ENCODE assay signal across 8 cellular contexts in genomic region chr21:36320421-36321324, GRCh38. TPM values are rescaled to one million over a fixed set of nuclear protein-coding genes. Genes with fewer than 3 reads are reported as not detected.
DNase-seq lines count a peak whose midpoint lies in the region; ATAC-seq and TF ChIP-seq lines count a peak whose summit lies in the region.

No MANE protein-coding gene starts in this region.

- peak overlapping the region; percentile 97 for H3K4me3 Mint-ChIP-seq in T-helper 2 cell treated with Interferon-gamma antibody and Interleukin-4, amounts not matched to agents 5 μg/mL and 100 μg/mL, for 36 hours
- H3K4me3 Mint-ChIP-seq in stimulated activated naive CD8-positive, alpha-beta T cell treated with anti-CD3 and anti-CD28 coated beads, Interleukin-15, Interleukin-2, amounts not matched to agents 100 ng/mL and 50 ng/mL, for 24 hours: peak overlapping the region; percentile 99

- peak overlapping the region; percentile 96 for H3K27ac Mint-ChIP-seq in T-helper 2 cell treated with Interferon-gamma antibody and Interleukin-4, amounts not matched to agents 5 μg/mL and 100 μg/mL, for 36 hours
- peak overlapping the region; percentile 97 for H3K27ac Mint-ChIP-seq in stimulated activated naive CD8-positive, alpha-beta T cell treated with anti-CD3 and anti-CD28 coated beads, Interleukin-15, Interleukin-2, amounts not matched to agents 100 ng/mL and 50 ng/mL, for 24 hours

- H3K9me3 Mint-ChIP-seq in T-helper 2 cell treated with Interferon-gamma antibody and Interleukin-4, amounts not matched to agents 5 μg/mL and 100 μg/mL, for 36 hours: no peaks in the 10 kb centered on the region
- no peaks in the 10 kb centered on the region for H3K9me3 Mint-ChIP-seq in stimulated activated naive CD8-positive, alpha-beta T cell treated with anti-CD3 and anti-CD28 coated beads, Interleukin-15, Interleukin-2, amounts not matched to agents 100 ng/mL and 50 ng/mL, for 24 hours

- H3K36me3 Mint-ChIP-seq in T-helper 2 cell treated with Interferon-gamma antibody and Interleukin-4, amounts not matched to agents 5 μg/mL and 100 μg/mL, for 36 hours (ENCODE audit: low read depth): peaks cover 32% of the 10 kb centered on the region
- H3K36me3 Mint-ChIP-seq in stimulated activated naive CD8-positive, alpha-beta T cell treated with anti-CD3 and anti-CD28 coated beads, Interleukin-15, Interleukin-2, amounts not matched to agents 100 ng/mL and 50 ng/mL, for 24 hours (ENCODE audit: low read depth): peaks cover 32% of the 10 kb centered on the region

- no peak for TF ChIP-seq POLR2A in NB4 (IDR thresholded peaks at IDR 0.05; ENCODE audit: extremely low read depth, insufficient read length)

- H3K36me3 ChIP-seq in effector memory CD4-positive, alpha-beta T cell (ENCODE audit: control insufficient read depth, insufficient read depth, low read length): peaks cover 16% of the 10 kb centered on the region
- H3K36me3 ChIP-seq in lung (ENCODE audit: control insufficient read depth in 2 of 2, insufficient read depth in 2 of 2, low read length in 2 of 2): peaks cover 0 to 2% of the 10 kb centered on the region in 2 donors

- 1% methylated on average over 59 to 62 of the region's 62 CpGs for WGBS in lung, 2 donors

- peaks cover 24% of the 10 kb centered on the region for H3K4me1 Mint-ChIP-seq in T-helper 2 cell treated with Interferon-gamma antibody and Interleukin-4, amounts not matched to agents 5 μg/mL and 100 μg/mL, for 36 hours (ENCODE audit: low read depth)
- peaks cover 48% of the 10 kb centered on the region for H3K4me1 Mint-ChIP-seq in stimulated activated naive CD8-positive, alpha-beta T cell treated with anti-CD3 and anti-CD28 coated beads, Interleukin-15, Interleukin-2, amounts not matched to agents 100 ng/mL and 50 ng/mL, for 24 hours (ENCODE audit: low read depth)

- H3K27me3 Mint-ChIP-seq in T-helper 2 cell treated with Interferon-gamma antibody and Interleukin-4, amounts not matched to agents 5 μg/mL and 100 μg/mL, for 36 hours (ENCODE audit: low read depth): no peaks in the 10 kb centered on the region
- H3K27me3 Mint-ChIP-seq in stimulated activated naive CD8-positive, alpha-beta T cell treated with anti-CD3 and anti-CD28 coated beads, Interleukin-15, Interleukin-2, amounts not matched to agents 100 ng/mL and 50 ng/mL, for 24 hours: no peaks in the 10 kb centered on the region

- H3K4me3 ChIP-seq in GM08714 (ENCODE audit: low read length): peak overlapping the region; percentile 74
- H3K4me3 ChIP-seq in NB4 (ENCODE audit: low read depth, low read length): peak overlapping the region; percentile 89
- peak overlapping the region; percentile 91 for H3K4me3 ChIP-seq in effector memory CD4-positive, alpha-beta T cell (ENCODE audit: insufficient read depth, low read depth, low read length, poor library complexity, severe bottlenecking)
- H3K4me3 ChIP-seq in lung: peak overlapping the region; percentile 70

- peak overlapping the region; percentile 93 for H3K27ac ChIP-seq in effector memory CD4-positive, alpha-beta T cell (ENCODE audit: insufficient read depth, low read length, poor library complexity, severe bottlenecking)
- peak overlapping the region; percentile 92 to 95 for H3K27ac ChIP-seq in lung (ENCODE audit: low read depth in 1 of 2, low read length in 1 of 2)

- H3K27me3 ChIP-seq in effector memory CD4-positive, alpha-beta T cell (replicated peaks; ENCODE audit: control insufficient read depth, insufficient read depth, low read length, poor library complexity, severe bottlenecking): no peaks in the 10 kb centered on the region
- H3K27me3 ChIP-seq in lung (ENCODE audit: control insufficient read depth, insufficient read depth): no peaks in the 10 kb centered on the region

- DNase-seq in 8988T: peak; percentile 29
- DNase-seq in NB4 (ENCODE audit: low read depth): peak; percentile 83
- no peak for DNase-seq in T-helper 2 cell treated with Interferon-gamma antibody and Interleukin-4, amounts not matched to agents 5 μg/mL and 100 μg/mL, for 36 hours (ENCODE audit: low spot score)
- DNase-seq in effector memory CD4-positive, alpha-beta T cell: peak in 1 of 3 donors; percentile 46
- DNase-seq in lung (ENCODE audit: low spot score): peak; percentile 66

- no peak for TF ChIP-seq CTCF in NB4 (IDR thresholded peaks at IDR 0.05; ENCODE audit: low read depth, low read length)
- TF ChIP-seq CTCF in lung (IDR thresholded peaks at IDR 0.05; ENCODE audit: control extremely low read depth, extremely low read depth): no peak

- ATAC-seq in HG02623 (IDR thresholded peaks at IDR 0.05; ENCODE audit: unreplicated experiment) (peak; percentile 39), lung (ENCODE audit: insufficient read depth, low FRiP score) (peak; percentile 35)

- H3K9me3 ChIP-seq in effector memory CD4-positive, alpha-beta T cell (ENCODE audit: control insufficient read depth, low read length): no peaks in the 10 kb centered on the region
- peaks cover 0 to 2% of the 10 kb centered on the region in 2 donors for H3K9me3 ChIP-seq in lung (ENCODE audit: control insufficient read depth in 2 of 2, insufficient read depth in 1 of 2, low read length in 1 of 2)

- H3K4me1 ChIP-seq in effector memory CD4-positive, alpha-beta T cell (ENCODE audit: control insufficient read depth, insufficient read depth, low read length, poor library complexity, severe bottlenecking): peaks cover 15% of the 10 kb centered on the region
- H3K4me1 ChIP-seq in lung (ENCODE audit: control insufficient read depth in 2 of 2, insufficient read depth in 2 of 2, low read length in 2 of 2): peaks cover 8 to 11% of the 10 kb centered on the region in 2 donors

RNA-seq across cellular contexts. Expression of gene MORC3, which starts 0.7 kb away (rescaled TPM):
- total RNA-seq in lung: 10 to 100 TPM; 23.0 to 90.3 TPM
- 10 to 100 TPM; 13.0 to 16.0 TPM for polyA plus RNA-seq in lung
